1 cellular context compared by ENCODE assay signal in genomic region chr12:124369055-124369900, GRCh38.
TF ChIP-seq lines count a peak whose summit lies in the region.

No MANE protein-coding gene starts in this region.

TF ChIP-seq in HepG2, 621 proteins besides CTCF, POLR2A, EP300 and RAD21 (continued from another document and continues in another):
- TF ChIP-seq ZNF660 (CRISPR knock-in tag; IDR thresholded peaks at IDR 0.05; ENCODE audit: borderline replicate concordance, low read depth) (no peak), NCOA1 (CRISPR knock-in tag; IDR thresholded peaks at IDR 0.05) (no peak), HMGXB4 (CRISPR knock-in tag; IDR thresholded peaks at IDR 0.05; ENCODE audit: borderline replicate concordance in 1 of 2, low read depth in 1 of 2) (peak; percentile 26 to 73; a peak in 2 of 4 replicates), ZNF503 (CRISPR knock-in tag; IDR thresholded peaks at IDR 0.05) (peak; percentile 84), ZNF136 (CRISPR knock-in tag; IDR thresholded peaks at IDR 0.05; ENCODE audit: low read depth) (no peak), ZNF543 (CRISPR knock-in tag; IDR thresholded peaks at IDR 0.05) (peak; percentile 92), ZNF20 (CRISPR knock-in tag; IDR thresholded peaks at IDR 0.05) (no peak), ZBTB1 (CRISPR knock-in tag; IDR thresholded peaks at IDR 0.05; ENCODE audit: borderline replicate concordance) (no peak), ZFP1 (CRISPR knock-in tag; IDR thresholded peaks at IDR 0.05) (0 out of 2 replicates have a peak, but pooled peaks have one; percentile 17), PTBP1 (IDR thresholded peaks at IDR 0.05; ENCODE audit: low read depth, low read length, poor library complexity, severe bottlenecking) (no peak), HMGA1 (CRISPR knock-in tag; conservative IDR thresholded peaks at IDR 0.05) (no peak), HNF4G (IDR thresholded peaks at IDR 0.05; ENCODE audit: borderline replicate concordance, low read depth, low read length) (peak; percentile 62; the same call in 1 of the 2 replicates), HNF4G (CRISPR knock-in tag; IDR thresholded peaks at IDR 0.05; ENCODE audit: borderline replicate concordance, low read depth) (peak; percentile 91; the same call in 1 of the 2 replicates), NBN (conservative IDR thresholded peaks at IDR 0.05) (no peak), ZNF382 (CRISPR knock-in tag; IDR thresholded peaks at IDR 0.05; ENCODE audit: borderline replicate concordance) (no peak), HDAC2 (CRISPR knock-in tag; IDR thresholded peaks at IDR 0.05) (peak; percentile 88; the same call in 1 of the 2 replicates), MXI1 (IDR thresholded peaks at IDR 0.05; ENCODE audit: borderline replicate concordance, low read depth, low read length) (peak; percentile 71; the same call in 1 of the 3 replicates), MIER2 (CRISPR knock-in tag; IDR thresholded peaks at IDR 0.05) (no peak), RBFOX2 (IDR thresholded peaks at IDR 0.05; ENCODE audit: low read depth, low read length) (peak; percentile 81), ZBTB3 (CRISPR knock-in tag; IDR thresholded peaks at IDR 0.05; ENCODE audit: borderline replicate concordance, low read depth) (0 out of 2 replicates have a peak, but pooled peaks have one; percentile 39), ZNF710 (CRISPR knock-in tag; IDR thresholded peaks at IDR 0.05; ENCODE audit: borderline replicate concordance) (no peak), TOPORS (CRISPR knock-in tag; IDR thresholded peaks at IDR 0.05) (no peak), ZNF788 (CRISPR knock-in tag; IDR thresholded peaks at IDR 0.05; ENCODE audit: borderline replicate concordance) (peak; percentile 88; the same call in 1 of the 2 replicates), ZNF207 (IDR thresholded peaks at IDR 0.05; ENCODE audit: borderline replicate concordance) (no peak), TEAD3 (CRISPR knock-in tag; optimal IDR thresholded peaks at IDR 0.05; ENCODE audit: borderline replicate concordance) (peak; percentile 46), TMF1 (CRISPR knock-in tag; IDR thresholded peaks at IDR 0.05; ENCODE audit: low read depth) (no peak), KDM3A (CRISPR knock-in tag; IDR thresholded peaks at IDR 0.05; ENCODE audit: low read depth) (no peak), SSRP1 (CRISPR knock-in tag; IDR thresholded peaks at IDR 0.05) (no peak), CBX1 (IDR thresholded peaks at IDR 0.05; ENCODE audit: low read depth) (peak; percentile 15), CENPT (CRISPR knock-in tag; IDR thresholded peaks at IDR 0.05; ENCODE audit: low read depth) (no peak), KLF15 (CRISPR knock-in tag; IDR thresholded peaks at IDR 0.05; ENCODE audit: borderline replicate concordance) (no peak), ZFY (CRISPR knock-in tag; IDR thresholded peaks at IDR 0.05) (peak; percentile 96)
- TF ChIP-seq, protein P1, sequence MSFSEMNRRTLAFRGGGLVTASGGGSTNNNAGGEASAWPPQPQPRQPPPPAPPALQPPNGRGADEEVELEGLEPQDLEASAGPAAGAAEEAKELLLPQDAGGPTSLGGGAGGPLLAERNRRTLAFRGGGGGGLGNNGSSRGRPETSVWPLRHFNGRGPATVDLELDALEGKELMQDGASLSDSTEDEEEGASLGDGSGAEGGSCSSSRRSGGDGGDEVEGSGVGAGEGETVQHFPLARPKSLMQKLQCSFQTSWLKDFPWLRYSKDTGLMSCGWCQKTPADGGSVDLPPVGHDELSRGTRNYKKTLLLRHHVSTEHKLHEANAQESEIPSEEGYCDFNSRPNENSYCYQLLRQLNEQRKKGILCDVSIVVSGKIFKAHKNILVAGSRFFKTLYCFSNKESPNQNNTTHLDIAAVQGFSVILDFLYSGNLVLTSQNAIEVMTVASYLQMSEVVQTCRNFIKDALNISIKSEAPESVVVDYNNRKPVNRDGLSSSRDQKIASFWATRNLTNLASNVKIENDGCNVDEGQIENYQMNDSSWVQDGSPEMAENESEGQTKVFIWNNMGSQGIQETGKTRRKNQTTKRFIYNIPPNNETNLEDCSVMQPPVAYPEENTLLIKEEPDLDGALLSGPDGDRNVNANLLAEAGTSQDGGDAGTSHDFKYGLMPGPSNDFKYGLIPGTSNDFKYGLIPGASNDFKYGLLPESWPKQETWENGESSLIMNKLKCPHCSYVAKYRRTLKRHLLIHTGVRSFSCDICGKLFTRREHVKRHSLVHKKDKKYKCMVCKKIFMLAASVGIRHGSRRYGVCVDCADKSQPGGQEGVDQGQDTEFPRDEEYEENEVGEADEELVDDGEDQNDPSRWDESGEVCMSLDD (CRISPR knock-in tag; IDR thresholded peaks at IDR 0.05; ENCODE audit: borderline replicate concordance): no peak
- TF ChIP-seq, protein P2, sequence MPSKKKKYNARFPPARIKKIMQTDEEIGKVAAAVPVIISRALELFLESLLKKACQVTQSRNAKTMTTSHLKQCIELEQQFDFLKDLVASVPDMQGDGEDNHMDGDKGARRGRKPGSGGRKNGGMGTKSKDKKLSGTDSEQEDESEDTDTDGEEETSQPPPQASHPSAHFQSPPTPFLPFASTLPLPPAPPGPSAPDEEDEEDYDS (CRISPR knock-in tag; IDR thresholded peaks at IDR 0.05): 0 out of 2 replicates have a peak, but pooled peaks have one; percentile 17
- TF ChIP-seq, protein P3, sequence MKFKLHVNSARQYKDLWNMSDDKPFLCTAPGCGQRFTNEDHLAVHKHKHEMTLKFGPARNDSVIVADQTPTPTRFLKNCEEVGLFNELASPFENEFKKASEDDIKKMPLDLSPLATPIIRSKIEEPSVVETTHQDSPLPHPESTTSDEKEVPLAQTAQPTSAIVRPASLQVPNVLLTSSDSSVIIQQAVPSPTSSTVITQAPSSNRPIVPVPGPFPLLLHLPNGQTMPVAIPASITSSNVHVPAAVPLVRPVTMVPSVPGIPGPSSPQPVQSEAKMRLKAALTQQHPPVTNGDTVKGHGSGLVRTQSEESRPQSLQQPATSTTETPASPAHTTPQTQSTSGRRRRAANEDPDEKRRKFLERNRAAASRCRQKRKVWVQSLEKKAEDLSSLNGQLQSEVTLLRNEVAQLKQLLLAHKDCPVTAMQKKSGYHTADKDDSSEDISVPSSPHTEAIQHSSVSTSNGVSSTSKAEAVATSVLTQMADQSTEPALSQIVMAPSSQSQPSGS (CRISPR knock-in tag; IDR thresholded peaks at IDR 0.05): peak; percentile 53; the same call in 1 of the 2 replicates
- TF ChIP-seq, protein P4, sequence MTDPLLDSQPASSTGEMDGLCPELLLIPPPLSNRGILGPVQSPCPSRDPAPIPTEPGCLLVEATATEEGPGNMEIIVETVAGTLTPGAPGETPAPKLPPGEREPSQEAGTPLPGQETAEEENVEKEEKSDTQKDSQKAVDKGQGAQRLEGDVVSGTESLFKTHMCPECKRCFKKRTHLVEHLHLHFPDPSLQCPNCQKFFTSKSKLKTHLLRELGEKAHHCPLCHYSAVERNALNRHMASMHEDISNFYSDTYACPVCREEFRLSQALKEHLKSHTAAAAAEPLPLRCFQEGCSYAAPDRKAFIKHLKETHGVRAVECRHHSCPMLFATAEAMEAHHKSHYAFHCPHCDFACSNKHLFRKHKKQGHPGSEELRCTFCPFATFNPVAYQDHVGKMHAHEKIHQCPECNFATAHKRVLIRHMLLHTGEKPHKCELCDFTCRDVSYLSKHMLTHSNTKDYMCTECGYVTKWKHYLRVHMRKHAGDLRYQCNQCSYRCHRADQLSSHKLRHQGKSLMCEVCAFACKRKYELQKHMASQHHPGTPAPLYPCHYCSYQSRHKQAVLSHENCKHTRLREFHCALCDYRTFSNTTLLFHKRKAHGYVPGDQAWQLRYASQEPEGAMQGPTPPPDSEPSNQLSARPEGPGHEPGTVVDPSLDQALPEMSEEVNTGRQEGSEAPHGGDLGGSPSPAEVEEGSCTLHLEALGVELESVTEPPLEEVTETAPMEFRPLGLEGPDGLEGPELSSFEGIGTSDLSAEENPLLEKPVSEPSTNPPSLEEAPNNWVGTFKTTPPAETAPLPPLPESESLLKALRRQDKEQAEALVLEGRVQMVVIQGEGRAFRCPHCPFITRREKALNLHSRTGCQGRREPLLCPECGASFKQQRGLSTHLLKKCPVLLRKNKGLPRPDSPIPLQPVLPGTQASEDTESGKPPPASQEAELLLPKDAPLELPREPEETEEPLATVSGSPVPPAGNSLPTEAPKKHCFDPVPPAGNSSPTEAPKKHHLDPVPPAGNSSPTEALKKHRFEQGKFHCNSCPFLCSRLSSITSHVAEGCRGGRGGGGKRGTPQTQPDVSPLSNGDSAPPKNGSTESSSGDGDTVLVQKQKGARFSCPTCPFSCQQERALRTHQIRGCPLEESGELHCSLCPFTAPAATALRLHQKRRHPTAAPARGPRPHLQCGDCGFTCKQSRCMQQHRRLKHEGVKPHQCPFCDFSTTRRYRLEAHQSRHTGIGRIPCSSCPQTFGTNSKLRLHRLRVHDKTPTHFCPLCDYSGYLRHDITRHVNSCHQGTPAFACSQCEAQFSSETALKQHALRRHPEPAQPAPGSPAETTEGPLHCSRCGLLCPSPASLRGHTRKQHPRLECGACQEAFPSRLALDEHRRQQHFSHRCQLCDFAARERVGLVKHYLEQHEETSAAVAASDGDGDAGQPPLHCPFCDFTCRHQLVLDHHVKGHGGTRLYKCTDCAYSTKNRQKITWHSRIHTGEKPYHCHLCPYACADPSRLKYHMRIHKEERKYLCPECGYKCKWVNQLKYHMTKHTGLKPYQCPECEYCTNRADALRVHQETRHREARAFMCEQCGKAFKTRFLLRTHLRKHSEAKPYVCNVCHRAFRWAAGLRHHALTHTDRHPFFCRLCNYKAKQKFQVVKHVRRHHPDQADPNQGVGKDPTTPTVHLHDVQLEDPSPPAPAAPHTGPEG (CRISPR knock-in tag; IDR thresholded peaks at IDR 0.05): peak; percentile 65; the same call in 1 of the 2 replicates
- TF ChIP-seq, protein P5, sequence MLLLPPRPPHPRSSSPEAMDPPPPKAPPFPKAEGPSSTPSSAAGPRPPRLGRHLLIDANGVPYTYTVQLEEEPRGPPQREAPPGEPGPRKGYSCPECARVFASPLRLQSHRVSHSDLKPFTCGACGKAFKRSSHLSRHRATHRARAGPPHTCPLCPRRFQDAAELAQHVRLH (CRISPR knock-in tag; IDR thresholded peaks at IDR 0.05; ENCODE audit: borderline replicate concordance, low read depth): no peak
- TF ChIP-seq, protein P6, sequence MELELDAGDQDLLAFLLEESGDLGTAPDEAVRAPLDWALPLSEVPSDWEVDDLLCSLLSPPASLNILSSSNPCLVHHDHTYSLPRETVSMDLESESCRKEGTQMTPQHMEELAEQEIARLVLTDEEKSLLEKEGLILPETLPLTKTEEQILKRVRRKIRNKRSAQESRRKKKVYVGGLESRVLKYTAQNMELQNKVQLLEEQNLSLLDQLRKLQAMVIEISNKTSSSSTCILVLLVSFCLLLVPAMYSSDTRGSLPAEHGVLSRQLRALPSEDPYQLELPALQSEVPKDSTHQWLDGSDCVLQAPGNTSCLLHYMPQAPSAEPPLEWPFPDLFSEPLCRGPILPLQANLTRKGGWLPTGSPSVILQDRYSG (CRISPR knock-in tag; IDR thresholded peaks at IDR 0.05): 0 out of 2 replicates have a peak, but pooled peaks have one; percentile 29
- TF ChIP-seq, protein P7, sequence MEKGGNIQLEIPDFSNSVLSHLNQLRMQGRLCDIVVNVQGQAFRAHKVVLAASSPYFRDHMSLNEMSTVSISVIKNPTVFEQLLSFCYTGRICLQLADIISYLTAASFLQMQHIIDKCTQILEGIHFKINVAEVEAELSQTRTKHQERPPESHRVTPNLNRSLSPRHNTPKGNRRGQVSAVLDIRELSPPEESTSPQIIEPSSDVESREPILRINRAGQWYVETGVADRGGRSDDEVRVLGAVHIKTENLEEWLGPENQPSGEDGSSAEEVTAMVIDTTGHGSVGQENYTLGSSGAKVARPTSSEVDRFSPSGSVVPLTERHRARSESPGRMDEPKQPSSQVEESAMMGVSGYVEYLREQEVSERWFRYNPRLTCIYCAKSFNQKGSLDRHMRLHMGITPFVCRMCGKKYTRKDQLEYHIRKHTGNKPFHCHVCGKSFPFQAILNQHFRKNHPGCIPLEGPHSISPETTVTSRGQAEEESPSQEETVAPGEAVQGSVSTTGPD (CRISPR knock-in tag; IDR thresholded peaks at IDR 0.05): no peak
